In genomic region chr13:111526922-111527321, GRCh38 we compare ENCODE assay signal across 18 cellular contexts.
DNase-seq lines count a peak whose midpoint lies in the region; TF ChIP-seq lines count a peak whose summit lies in the region.
"Had no signal": no experiment of that assay in that cellular context is flagged by ENCODE, and none has a peak within 500 bp of the region (broad histone marks: within the 10 kb centered on the region; RNA-seq: fewer than 3 reads in every experiment).

No MANE protein-coding gene starts in this region.

- H3K36me3 ChIP-seq in WERI-Rb-1 = no peaks in the 10 kb centered on the region
- H3K36me3 ChIP-seq in spleen = no peaks in the 10 kb centered on the region
- H3K36me3 ChIP-seq in ovary = no peaks in the 10 kb centered on the region
- H3K36me3 ChIP-seq: BE2C had no signal

- TF ChIP-seq EP300 in ovary (IDR thresholded peaks at IDR 0.05) = no peak

- H3K4me1 ChIP-seq in spleen = no peaks in the 10 kb centered on the region
- no peaks in the 10 kb centered on the region for H3K4me1 ChIP-seq in ovary (ENCODE audit: insufficient read depth)
- H3K4me1 ChIP-seq: BE2C, Caco-2 had no signal

- DNase-seq in NCI-H69 (lab: John Stamatoyannopoulos, UW) (peak; percentile 89), WERI-Rb-1 (peak; percentile 2), mesenteric fat pad (ENCODE audit: low spot score) (peak; percentile 68), spleen (peak; percentile 50), NCI-H446 treated with DMSO at 0.1 percent for 48 hours (lab: John Stamatoyannopoulos, UW) (no peak), ovary (no peak)
- no peak for DNase-seq in NK-92 treated with Interleukin-12 subunit alpha and Interleukin-12 subunit beta, amount 100 ng/mL, for 24 hours (lab: John Stamatoyannopoulos, UW)
- DNase-seq: ACHN; BE2C; C1 segment of cervical spinal cord; CD4-positive, CD25-positive, alpha-beta regulatory T cell; CD8-positive, alpha-beta memory T cell; DMS79 treated with DMSO at 0.1 percent for 48 hours; GF-D8; HCEC 1CT; IMR-90 had no signal

- H3K27me3 ChIP-seq in WERI-Rb-1 (ENCODE audit: insufficient read depth, low read depth, severe bottlenecking) (peaks cover 99% of the 10 kb centered on the region), spleen (replicated peaks in 1 of 7) (peaks cover 0 to 40% (median 0%) of the 10 kb centered on the region in 7 donors), ovary (no peaks in the 10 kb centered on the region)

- H3K9me3 ChIP-seq in WERI-Rb-1 (ENCODE audit: severe bottlenecking) (peaks cover 3% of the 10 kb centered on the region), spleen (no peaks in the 10 kb centered on the region), ovary (no peaks in the 10 kb centered on the region)
- H3K9me3 ChIP-seq: BE2C, Caco-2 had no signal

- WGBS in spleen, 5 donors = 43 to 67% (median 49%) methylated on average over 7 of the region's 7 CpGs
- 50 to 56% (median 55%) methylated on average over 7 of the region's 7 CpGs for WGBS in ovary, 3 donors

- H3K27ac ChIP-seq in WERI-Rb-1 = no peak overlapping the region
- H3K27ac ChIP-seq in spleen = no peak overlapping the region
- no peak overlapping the region for H3K27ac ChIP-seq in ovary

- TF ChIP-seq CTCF in WERI-Rb-1 (IDR thresholded peaks at IDR 0.05; ENCODE audit: low read depth, low read length) = no peak
- TF ChIP-seq CTCF in spleen (IDR thresholded peaks at IDR 0.05 in 8 of 11, conservative IDR thresholded peaks at IDR 0.05 in 3 of 11) = no peak
- no peak for TF ChIP-seq CTCF in ovary (IDR thresholded peaks at IDR 0.05)

- H3K4me3 ChIP-seq in WERI-Rb-1 (ENCODE audit: low read depth, low read length) (no peak overlapping the region), spleen (no peak overlapping the region), ovary (no peak overlapping the region)
- H3K4me3 ChIP-seq: GM23338 had no signal

- TF ChIP-seq POLR2A in spleen (IDR thresholded peaks at IDR 0.05) (no peak), ovary (IDR thresholded peaks at IDR 0.05) (no peak)

- intact Hi-C loops in spleen (cut with DNase I; ENCODE audit: low total_unique reads) (no loop called here), ovary (cut with DNase I) (no loop called here)

Comparison
In these comparisons a context has a peak if more than half of its experiments do, and no peak if none do; other contexts are left out.
1. DNase-seq: peak in NCI-H69 (single experiment), WERI-Rb-1 (single experiment), mesenteric fat pad (single experiment) and spleen (single experiment); none in NCI-H446 treated with DMSO at 0.1 percent for 48 hours (single experiment), NK-92 treated with Interleukin-12 subunit alpha and Interleukin-12 subunit beta, amount 100 ng/mL, for 24 hours (single experiment) and ovary (0 of 5).